26 cellular contexts compared by ENCODE assay signal in the genomic region with DNA sequence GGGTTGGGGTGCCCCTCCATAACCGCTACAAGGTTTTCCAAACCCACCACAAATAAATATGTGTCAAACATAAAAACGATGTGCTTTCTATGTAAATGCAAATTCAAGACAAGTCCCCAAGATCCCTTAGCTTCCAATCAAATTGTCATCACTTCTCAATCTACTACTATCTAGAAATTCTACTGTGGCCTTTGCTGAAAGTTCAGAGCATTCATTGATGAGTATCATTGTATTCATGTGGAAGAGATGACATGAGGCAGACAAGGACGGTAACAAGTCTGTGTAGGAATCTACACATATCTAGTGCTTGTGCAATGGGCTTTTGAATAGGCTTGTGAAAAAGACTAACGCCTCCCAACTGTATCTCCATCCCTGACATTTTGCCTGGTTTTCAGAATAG.
"Had no signal": no experiment of that assay in that cellular context is flagged by ENCODE, and none has a peak within 500 bp of the region (broad histone marks: within the 10 kb centered on the region; RNA-seq: fewer than 3 reads in every experiment).

No MANE protein-coding gene starts in this region.

- H3K27me3 ChIP-seq: stomach, suprapubic skin, testis, thyroid gland, tibial artery, tibial nerve, transverse colon, upper lobe of left lung, upper lobe of right lung, vagina had no signal

- H3K27ac ChIP-seq: stomach, suprapubic skin, testis, thoracic aorta, thyroid gland, tibial artery, tibial nerve, transverse colon, upper lobe of left lung, upper lobe of right lung, vagina had no signal

- DNase-seq: stimulated activated CD4-positive, alpha-beta T cell treated with anti-CD3 and anti-CD28 coated beads, Interleukin-2, amount 100 ng/mL, for 48 hours; stimulated activated CD4-positive, alpha-beta T cell treated with anti-CD3 and anti-CD28 coated beads, Interleukin-4, amount 100 ng/mL, for 1 hour; stimulated activated CD4-positive, alpha-beta T cell treated with anti-CD3 and anti-CD28 coated beads, Interleukin-4, amount 100 ng/mL, for 24 hours; stimulated activated CD4-positive, alpha-beta T cell treated with anti-CD3 and anti-CD28 coated beads, Interleukin-4, amount 100 ng/mL, for 4 hours; stimulated activated CD8-positive, alpha-beta memory T cell treated with anti-CD3 and anti-CD28 coated beads, Interleukin-4, amount 100 ng/mL, for 48 hours; stimulated activated naive B cell treated with anti-CD40 and anti-IgM and Interleukin-4, amounts not matched to agents 10 μg/mL and 1 μg/mL and 100 μg/mL, for 72 hours; stimulated activated naive CD4-positive, alpha-beta T cell; stimulated activated naive CD4-positive, alpha-beta T cell treated with Interleukin-2 at 50 U/mL for 16 hours; stimulated activated naive CD8-positive, alpha-beta T cell treated with anti-CD3 and anti-CD28 coated beads, Interleukin-15, amount 100 ng/mL, for 72 hours; stimulated activated naive CD8-positive, alpha-beta T cell treated with anti-CD3 and anti-CD28 coated beads, Interleukin-15, Interleukin-2, amounts not matched to agents 100 U/mL and 50 U/mL, for 24 hours; stomach; substantia nigra; testis; thyroid gland; tibial artery; transverse colon; trophoblast cell; upper lobe of left lung; upper lobe of right lung had no signal

- H3K36me3 ChIP-seq: stomach, suprapubic skin, thoracic aorta, thyroid gland, tibial artery, tibial nerve, transverse colon, upper lobe of left lung, upper lobe of right lung, vagina had no signal

- H3K4me1 ChIP-seq: suprapubic skin, testis, thyroid gland, upper lobe of right lung, vagina had no signal

- FAIRE-seq: urothelium cell line had no signal

- H3K9me3 ChIP-seq: testis, thyroid gland, upper lobe of right lung, vagina had no signal

- H3K4me3 ChIP-seq: stomach, suprapubic skin, testis, thoracic aorta, thyroid gland, tibial artery, tibial nerve, transverse colon, upper lobe of left lung, upper lobe of right lung, vagina had no signal

- ATAC-seq: stimulated activated effector memory CD8-positive, alpha-beta T cell treated with anti-CD3 and anti-CD28 coated beads, Interleukin-12 subunit alpha, Interleukin-12 subunit beta, amount 100 ng/mL, for 72 hours; stimulated activated memory B cell treated with anti-CD40 and anti-IgM and Interleukin-4, amounts not matched to agents 10 μg/mL and 1 μg/mL and 100 μg/mL, for 72 hours; stimulated activated naive B cell treated with anti-CD40 and anti-IgM and Interleukin-4, amounts not matched to agents 10 μg/mL and 1 μg/mL and 100 μg/mL, for 72 hours; stimulated activated naive CD8-positive, alpha-beta T cell treated with anti-CD3 and anti-CD28 coated beads, Interleukin-15, amount 100 ng/mL, for 72 hours; stimulated activated naive CD8-positive, alpha-beta T cell treated with anti-CD3 and anti-CD28 coated beads, Interleukin-15, Interleukin-2, amounts not matched to agents 100 U/mL and 50 U/mL, for 24 hours; upper lobe of right lung had no signal
